8 cellular contexts compared by ENCODE assay signal in the genomic region with DNA sequence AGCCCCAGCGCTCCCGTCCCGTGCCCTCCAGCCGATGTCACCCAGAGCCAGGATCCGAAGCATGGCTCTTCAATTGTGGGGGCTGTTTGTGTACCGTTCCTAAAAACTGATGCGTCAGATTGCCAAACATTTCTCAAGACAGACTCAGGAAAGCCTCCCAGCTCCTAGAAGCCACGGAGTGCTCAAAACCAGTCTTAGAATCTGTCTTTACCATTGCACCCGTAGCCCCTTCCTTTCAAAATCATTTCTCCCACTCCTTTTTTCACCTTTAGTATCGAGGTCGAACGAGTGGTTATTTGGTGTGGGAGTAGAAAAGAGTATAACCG. TPM values are rescaled to one million over a fixed set of nuclear protein-coding genes. Genes with fewer than 3 reads are reported as not detected.
DNase-seq lines count a peak whose midpoint lies in the region; ATAC-seq and TF ChIP-seq lines count a peak whose summit lies in the region.

No MANE protein-coding gene starts in this region.

- no peaks in the 10 kb centered on the region for H3K9me3 ChIP-seq in adipocyte (ENCODE audit: control insufficient read depth, low read length)
- peaks cover 0 to 3% of the 10 kb centered on the region in 2 donors for H3K9me3 ChIP-seq in left lung
- no peaks in the 10 kb centered on the region for H3K9me3 ChIP-seq in tibial artery

- H3K27ac ChIP-seq in left lung (peak overlapping the region; percentile 90 to 93), tibial artery (peak overlapping the region; percentile 93 to 96)

- ATAC-seq in left lung, result no peak
- ATAC-seq in HG03457 (IDR thresholded peaks at IDR 0.05; ENCODE audit: unreplicated experiment), result no peak
- ATAC-seq in HG02840 (IDR thresholded peaks at IDR 0.05; ENCODE audit: low FRiP score, unreplicated experiment), result no peak

- intact Hi-C loops in left lung (cut with DNase I) (no loop called here), tibial artery (cut with DNase I; ENCODE audit: low total_unique reads) (loop anchor here (2.0 to 10.0 kb wide), 3 partner anchors 42 to 308 kb away; a partner anchor contains a TSS)

- no peaks in the 10 kb centered on the region for H3K36me3 ChIP-seq in adipocyte (ENCODE audit: control insufficient read depth, insufficient read depth, low read length, severe bottlenecking)
- H3K36me3 ChIP-seq in left lung, result no peaks in the 10 kb centered on the region
- no peaks in the 10 kb centered on the region for H3K36me3 ChIP-seq in tibial artery

- CTCF ChIA-PET in AG04449 (lab: Yijun Ruan, JAX), result interaction anchor here (1.0 to 3.6 kb wide), 6 partner anchors 10 to 229 kb away, joined by 3 to 20 read pairs (median 4); no protein-coding TSS in a partner anchor

- TF ChIP-seq CTCF in AG04449 (IDR thresholded peaks at IDR 0.05; ENCODE audit: insufficient read depth, low read length, missing control alignments), result no peak
- no peak for TF ChIP-seq CTCF in left lung (IDR thresholded peaks at IDR 0.05)
- no peak for TF ChIP-seq CTCF in tibial artery (IDR thresholded peaks at IDR 0.05)

- H3K4me1 ChIP-seq in adipocyte (ENCODE audit: control insufficient read depth, insufficient read depth, low read length) (peaks cover 25% of the 10 kb centered on the region), left lung (peaks cover 14 to 29% of the 10 kb centered on the region in 2 donors), tibial artery (peaks cover 0 to 31% (median 8%) of the 10 kb centered on the region in 4 donors)

- H3K9ac ChIP-seq in adipocyte (ENCODE audit: low read length), result peak overlapping the region; percentile 95

- peak overlapping the region; percentile 79 for H3K4me3 ChIP-seq in AG04449 (ENCODE audit: low read depth, low read length)
- H3K4me3 ChIP-seq in adipocyte (ENCODE audit: low read length), result peak overlapping the region; percentile 99
- peak overlapping the region; percentile 65 to 79 for H3K4me3 ChIP-seq in left lung
- peak overlapping the region; percentile 78 to 93 for H3K4me3 ChIP-seq in tibial artery

- POLR2A ChIA-PET in AG04449 (lab: Yijun Ruan, JAX), result interaction anchor here (1.0 to 1.1 kb wide), 3 partner anchors 12 to 65 kb away, joined by 4 to 6 read pairs (median 5); no protein-coding TSS in a partner anchor

- H3K27me3 ChIP-seq in adipocyte (replicated peaks; ENCODE audit: control insufficient read depth, insufficient read depth, low read length) (no peaks in the 10 kb centered on the region), left lung (no peaks in the 10 kb centered on the region), tibial artery (no peaks in the 10 kb centered on the region)

- DNase-seq in AG04449 (ENCODE audit: low read depth, low spot score) (no peak), HCEC 1CT (peak; percentile 43), adipocyte (ENCODE audit: low read depth) (no peak), left lung (no peak), tibial artery (no peak), GM03348 (ENCODE audit: low spot score) (no peak)

RNA-seq across cellular contexts. Expression of a gene that starts 0.6 kb away (rescaled TPM):
- 10 to 100 TPM; 28.2 to 34.8 TPM for total RNA-seq in left lung
